ENCODE assay signal across 14 cellular contexts in genomic region chr11:8532475-8532874, GRCh38.
DNase-seq lines count a peak whose midpoint lies in the region; ATAC-seq and TF ChIP-seq lines count a peak whose summit lies in the region.
"Had no signal": no experiment of that assay in that cellular context is flagged by ENCODE, and none has a peak within 500 bp of the region (broad histone marks: within the 10 kb centered on the region; RNA-seq: fewer than 3 reads in every experiment).

No MANE protein-coding gene starts in this region.

- DNase-seq in GM12865 (ENCODE audit: low read depth) (peak; percentile 63), NCI-H748 (lab: John Stamatoyannopoulos, UW; ENCODE audit: unreplicated experiment) (no peak), putamen (ENCODE audit: low spot score) (no peak), NCI-H510A treated with DMSO at 0.1 percent for 48 hours (lab: John Stamatoyannopoulos, UW) (no peak)
- no peak for DNase-seq in activated naive CD4-positive, alpha-beta T cell (lab: John Stamatoyannopoulos, UW)
- DNase-seq: activated T-cell treated with anti-CD3 and anti-CD28 coated beads, Interleukin-2, amount 50 U/mL, for 48 hours; body of pancreas; head of caudate nucleus; NK-92 treated with Interleukin-12 subunit alpha and Interleukin-12 subunit beta, amount 100 ng/mL, for 24 hours; upper lobe of left lung had no signal

- ATAC-seq in GM19324 (IDR thresholded peaks at IDR 0.05; ENCODE audit: low FRiP score, unreplicated experiment) (peak; percentile 67), HG02678 (IDR thresholded peaks at IDR 0.05; ENCODE audit: unreplicated experiment) (peak; percentile 72), HG03439 (IDR thresholded peaks at IDR 0.05; ENCODE audit: unreplicated experiment) (peak; percentile 68)
- ATAC-seq: body of pancreas had no signal

- TF ChIP-seq CTCF in GM12865 (IDR thresholded peaks at IDR 0.05; ENCODE audit: insufficient read depth, low read depth, low read length, missing control alignments), result no peak

- no peak overlapping the region for H3K4me3 ChIP-seq in GM12865 (ENCODE audit: low read depth, low read length)
- H3K4me3 ChIP-seq: body of pancreas, smooth muscle cell, upper lobe of left lung had no signal
